1 cellular context compared by ENCODE assay signal in the genomic region with DNA sequence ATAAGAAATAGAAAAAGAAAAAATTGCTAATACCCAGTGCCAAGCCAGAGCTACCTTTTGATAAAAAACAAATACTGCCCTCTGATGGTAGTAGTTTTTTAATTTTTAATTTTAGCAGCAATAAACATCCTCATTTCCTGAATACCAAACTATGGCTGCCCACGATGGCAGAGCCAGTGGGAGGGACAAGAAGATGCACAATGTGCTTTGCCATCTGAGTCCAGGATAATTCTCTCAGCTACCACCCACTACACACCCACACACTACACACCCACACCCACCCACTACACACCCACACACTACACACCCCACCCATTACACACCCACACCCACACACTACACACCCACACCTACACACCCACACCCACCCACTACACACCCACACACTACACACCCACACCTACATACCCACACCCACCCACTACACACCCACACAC.
TF ChIP-seq lines count a peak whose summit lies in the region.

No MANE protein-coding gene starts in this region.

TF ChIP-seq in SK-N-SH, 30 proteins besides CTCF, POLR2A, EP300 and RAD21:
- TF ChIP-seq POLR2AphosphoS5 (IDR thresholded peaks at IDR 0.05; ENCODE audit: low read depth, low read length) (no peak), SMC3 (IDR thresholded peaks at IDR 0.05; ENCODE audit: low read depth, low read length) (0 out of 2 replicates have a peak, but pooled peaks have one; percentile 6)
- TF ChIP-seq, protein P1, sequence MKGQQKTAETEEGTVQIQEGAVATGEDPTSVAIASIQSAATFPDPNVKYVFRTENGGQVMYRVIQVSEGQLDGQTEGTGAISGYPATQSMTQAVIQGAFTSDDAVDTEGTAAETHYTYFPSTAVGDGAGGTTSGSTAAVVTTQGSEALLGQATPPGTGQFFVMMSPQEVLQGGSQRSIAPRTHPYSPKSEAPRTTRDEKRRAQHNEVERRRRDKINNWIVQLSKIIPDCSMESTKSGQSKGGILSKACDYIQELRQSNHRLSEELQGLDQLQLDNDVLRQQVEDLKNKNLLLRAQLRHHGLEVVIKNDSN (IDR thresholded peaks at IDR 0.05; ENCODE audit: borderline replicate concordance, low read depth) = no peak
